ENCODE assay signal across 1 cellular context in genomic region chr4:6782147-6782845, GRCh38.
TF ChIP-seq lines count a peak whose summit lies in the region.

A gene with protein sequence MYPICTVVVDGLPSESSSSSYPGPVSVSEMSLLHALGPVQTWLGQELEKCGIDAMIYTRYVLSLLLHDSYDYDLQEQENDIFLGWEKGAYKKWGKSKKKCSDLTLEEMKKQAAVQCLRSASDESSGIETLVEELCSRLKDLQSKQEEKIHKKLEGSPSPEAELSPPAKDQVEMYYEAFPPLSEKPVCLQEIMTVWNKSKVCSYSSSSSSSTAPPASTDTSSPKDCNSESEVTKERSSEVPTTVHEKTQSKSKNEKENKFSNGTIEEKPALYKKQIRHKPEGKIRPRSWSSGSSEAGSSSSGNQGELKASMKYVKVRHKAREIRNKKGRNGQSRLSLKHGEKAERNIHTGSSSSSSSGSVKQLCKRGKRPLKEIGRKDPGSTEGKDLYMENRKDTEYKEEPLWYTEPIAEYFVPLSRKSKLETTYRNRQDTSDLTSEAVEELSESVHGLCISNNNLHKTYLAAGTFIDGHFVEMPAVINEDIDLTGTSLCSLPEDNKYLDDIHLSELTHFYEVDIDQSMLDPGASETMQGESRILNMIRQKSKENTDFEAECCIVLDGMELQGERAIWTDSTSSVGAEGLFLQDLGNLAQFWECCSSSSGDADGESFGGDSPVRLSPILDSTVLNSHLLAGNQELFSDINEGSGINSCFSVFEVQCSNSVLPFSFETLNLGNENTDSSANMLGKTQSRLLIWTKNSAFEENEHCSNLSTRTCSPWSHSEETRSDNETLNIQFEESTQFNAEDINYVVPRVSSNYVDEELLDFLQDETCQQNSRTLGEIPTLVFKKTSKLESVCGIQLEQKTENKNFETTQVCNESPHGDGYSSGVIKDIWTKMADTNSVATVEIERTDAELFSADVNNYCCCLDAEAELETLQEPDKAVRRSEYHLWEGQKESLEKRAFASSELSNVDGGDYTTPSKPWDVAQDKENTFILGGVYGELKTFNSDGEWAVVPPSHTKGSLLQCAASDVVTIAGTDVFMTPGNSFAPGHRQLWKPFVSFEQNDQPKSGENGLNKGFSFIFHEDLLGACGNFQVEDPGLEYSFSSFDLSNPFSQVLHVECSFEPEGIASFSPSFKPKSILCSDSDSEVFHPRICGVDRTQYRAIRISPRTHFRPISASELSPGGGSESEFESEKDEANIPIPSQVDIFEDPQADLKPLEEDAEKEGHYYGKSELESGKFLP (N-terminal part only) (plus strand): TSS chr4:6782727. CDS start chr4:6824454, 41,727 bp downstream.

TF ChIP-seq in GM12878, 131 proteins besides CTCF, POLR2A, EP300 and RAD21 (continued from another document):
- TF ChIP-seq, protein P1, sequence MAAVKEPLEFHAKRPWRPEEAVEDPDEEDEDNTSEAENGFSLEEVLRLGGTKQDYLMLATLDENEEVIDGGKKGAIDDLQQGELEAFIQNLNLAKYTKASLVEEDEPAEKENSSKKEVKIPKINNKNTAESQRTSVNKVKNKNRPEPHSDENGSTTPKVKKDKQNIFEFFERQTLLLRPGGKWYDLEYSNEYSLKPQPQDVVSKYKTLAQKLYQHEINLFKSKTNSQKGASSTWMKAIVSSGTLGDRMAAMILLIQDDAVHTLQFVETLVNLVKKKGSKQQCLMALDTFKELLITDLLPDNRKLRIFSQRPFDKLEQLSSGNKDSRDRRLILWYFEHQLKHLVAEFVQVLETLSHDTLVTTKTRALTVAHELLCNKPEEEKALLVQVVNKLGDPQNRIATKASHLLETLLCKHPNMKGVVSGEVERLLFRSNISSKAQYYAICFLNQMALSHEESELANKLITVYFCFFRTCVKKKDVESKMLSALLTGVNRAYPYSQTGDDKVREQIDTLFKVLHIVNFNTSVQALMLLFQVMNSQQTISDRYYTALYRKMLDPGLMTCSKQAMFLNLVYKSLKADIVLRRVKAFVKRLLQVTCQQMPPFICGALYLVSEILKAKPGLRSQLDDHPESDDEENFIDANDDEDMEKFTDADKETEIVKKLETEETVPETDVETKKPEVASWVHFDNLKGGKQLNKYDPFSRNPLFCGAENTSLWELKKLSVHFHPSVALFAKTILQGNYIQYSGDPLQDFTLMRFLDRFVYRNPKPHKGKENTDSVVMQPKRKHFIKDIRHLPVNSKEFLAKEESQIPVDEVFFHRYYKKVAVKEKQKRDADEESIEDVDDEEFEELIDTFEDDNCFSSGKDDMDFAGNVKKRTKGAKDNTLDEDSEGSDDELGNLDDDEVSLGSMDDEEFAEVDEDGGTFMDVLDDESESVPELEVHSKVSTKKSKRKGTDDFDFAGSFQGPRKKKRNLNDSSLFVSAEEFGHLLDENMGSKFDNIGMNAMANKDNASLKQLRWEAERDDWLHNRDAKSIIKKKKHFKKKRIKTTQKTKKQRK (IDR thresholded peaks at IDR 0.05; ENCODE audit: low read depth, low read length) = no peak
TF ChIP-seq in GM12878: peak in this region for 42.
